ENCODE assay signal across 1 cellular context in genomic region chr3:99537416-99537815, GRCh38.
A peak's percentile ranks its signal among the peaks of the same experiment; 100 is the strongest.
TF ChIP-seq lines count a peak whose summit lies in the region.

No MANE protein-coding gene starts in this region.

TF ChIP-seq in H1, 55 proteins besides CTCF, POLR2A, EP300 and RAD21:
- TF ChIP-seq RBBP5 (IDR thresholded peaks at IDR 0.05; ENCODE audit: borderline replicate concordance, low read depth, low read length): no peak
- 0 out of 2 replicates have a peak, but pooled peaks have one; percentile 45 for TF ChIP-seq YY1 (IDR thresholded peaks at IDR 0.05; ENCODE audit: low read depth, low read length)
- no peak for TF ChIP-seq RNF2 (IDR thresholded peaks at IDR 0.05; ENCODE audit: borderline replicate concordance, low read depth, low read length, missing control alignments, poor library complexity, severe bottlenecking)
- no peak for TF ChIP-seq TAF1 (IDR thresholded peaks at IDR 0.05; ENCODE audit: low read depth, low read length)
TF ChIP-seq in H1: peak in this region for 1.
